ENCODE assay signal across 10 cellular contexts in the genomic region with DNA sequence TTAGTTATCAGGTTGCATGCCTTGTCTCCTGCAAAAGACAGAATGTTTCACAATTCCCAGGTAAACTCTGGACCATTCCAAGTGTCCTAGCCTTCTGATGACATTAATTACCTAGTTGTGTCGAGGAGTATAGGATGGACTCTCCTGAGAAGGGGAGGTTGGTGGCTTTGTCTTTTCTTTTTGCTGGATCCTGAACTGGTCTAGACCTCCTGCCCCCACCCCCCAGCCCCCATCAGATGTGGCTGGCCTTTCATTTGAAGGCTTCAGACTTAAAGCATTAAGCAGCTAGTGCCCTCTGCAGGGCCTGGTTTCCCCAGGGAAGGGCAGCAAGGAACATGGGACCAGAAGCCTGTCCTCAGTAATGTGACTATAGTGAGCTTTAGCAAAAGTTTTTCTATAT. TPM values are rescaled to one million over a fixed set of nuclear protein-coding genes. Genes with fewer than 3 reads are reported as not detected.
DNase-seq lines count a peak whose midpoint lies in the region; ATAC-seq and TF ChIP-seq lines count a peak whose summit lies in the region.
"Had no signal": no experiment of that assay in that cellular context is flagged by ENCODE, and none has a peak within 500 bp of the region (broad histone marks: within the 10 kb centered on the region; RNA-seq: fewer than 3 reads in every experiment).

No MANE protein-coding gene starts in this region.

- no peaks in the 10 kb centered on the region for H3K9me3 Mint-ChIP-seq in activated CD4-positive, alpha-beta T cell treated with anti-CD3 and anti-CD28 coated beads, Interleukin-2, amount 10 ng/mL, durations not matched to agents 24 days and 14 days
- H3K9me3 Mint-ChIP-seq: T-helper 1 cell treated with Interleukin-12 subunit alpha and Interleukin-12 subunit beta and Interleukin-4 antibody, amounts not matched to agents 30 μg/mL and 1 μg/mL, for 36 hours had no signal

- H3K4me3 ChIP-seq in right cardiac atrium (ENCODE audit: low read length): no peak overlapping the region
- H3K4me3 ChIP-seq in thymus (ENCODE audit: low read length): no peak overlapping the region

- no peak for DNase-seq in activated CD4-positive, alpha-beta T cell treated with anti-CD3 and anti-CD28 coated beads, Interleukin-2, amount 10 ng/mL, durations not matched to agents 24 days and 14 days
- no peak for DNase-seq in activated CD4-positive, alpha-beta T cell treated with anti-CD3 and anti-CD28 coated beads, Interleukin-2, amount 50 U/mL, for 48 hours
- no peak for DNase-seq in right cardiac atrium
- no peak for DNase-seq in erythroblast (lab: John Stamatoyannopoulos, UW)

- peaks cover 25% of the 10 kb centered on the region for H3K4me1 Mint-ChIP-seq in activated CD4-positive, alpha-beta T cell treated with anti-CD3 and anti-CD28 coated beads, Interleukin-2, amount 10 ng/mL, durations not matched to agents 24 days and 14 days

- H3K27ac Mint-ChIP-seq in activated CD4-positive, alpha-beta T cell treated with anti-CD3 and anti-CD28 coated beads, Interleukin-2, amount 10 ng/mL, durations not matched to agents 24 days and 14 days: peak overlapping the region; percentile 89

- ATAC-seq in right cardiac atrium (peak in 1 of 2 donors; percentile 5), HG02678 (IDR thresholded peaks at IDR 0.05; ENCODE audit: unreplicated experiment) (no peak), HG03520 (IDR thresholded peaks at IDR 0.05; ENCODE audit: unreplicated experiment) (no peak)

- H3K27ac ChIP-seq in VCaP (no peak overlapping the region), right cardiac atrium (ENCODE audit: low read length) (peak overlapping the region; percentile 11), thymus (ENCODE audit: low read depth) (peak overlapping the region; percentile 73)
- H3K27ac ChIP-seq: C4-2B had no signal

- H3K27me3 ChIP-seq in right cardiac atrium (ENCODE audit: control insufficient read depth, insufficient read depth): no peaks in the 10 kb centered on the region
- no peaks in the 10 kb centered on the region for H3K27me3 ChIP-seq in thymus (ENCODE audit: control insufficient read depth, insufficient read depth)

- TF ChIP-seq POLR2A in erythroblast (IDR thresholded peaks at IDR 0.05; ENCODE audit: low read length): no peak

- H3K9me3 ChIP-seq in right cardiac atrium (ENCODE audit: control insufficient read depth, low read length) (no peaks in the 10 kb centered on the region), thymus (ENCODE audit: control insufficient read depth) (no peaks in the 10 kb centered on the region)

- H3K4me1 ChIP-seq in right cardiac atrium (ENCODE audit: control insufficient read depth, insufficient read depth, low read length) (no peaks in the 10 kb centered on the region), thymus (ENCODE audit: control insufficient read depth, insufficient read depth, low read length) (peaks cover 31% of the 10 kb centered on the region)

- no peaks in the 10 kb centered on the region for H3K27me3 Mint-ChIP-seq in activated CD4-positive, alpha-beta T cell treated with anti-CD3 and anti-CD28 coated beads, Interleukin-2, amount 10 ng/mL, durations not matched to agents 24 days and 14 days

- peaks cover 31% of the 10 kb centered on the region for H3K36me3 ChIP-seq in thymus (ENCODE audit: control insufficient read depth, insufficient read depth)

- H3K36me3 Mint-ChIP-seq in activated CD4-positive, alpha-beta T cell treated with anti-CD3 and anti-CD28 coated beads, Interleukin-2, amount 10 ng/mL, durations not matched to agents 24 days and 14 days (ENCODE audit: low read depth): peaks cover 24% of the 10 kb centered on the region

- H3K4me3 Mint-ChIP-seq in activated CD4-positive, alpha-beta T cell treated with anti-CD3 and anti-CD28 coated beads, Interleukin-2, amount 10 ng/mL, durations not matched to agents 24 days and 14 days: no peak overlapping the region
- H3K4me3 Mint-ChIP-seq: T-helper 1 cell treated with Interleukin-12 subunit alpha and Interleukin-12 subunit beta and Interleukin-4 antibody, amounts not matched to agents 30 μg/mL and 1 μg/mL, for 36 hours had no signal

- intact Hi-C loops in activated CD4-positive, alpha-beta T cell treated with anti-CD3 and anti-CD28 coated beads, Interleukin-2, amount 10 ng/mL, durations not matched to agents 24 days and 14 days (cut with micrococcal nuclease): no loop called here
- intact Hi-C loops in right cardiac atrium (cut with DNase I): no loop called here

- 75% methylated on average over 1 of the region's 1 CpG for WGBS in right cardiac atrium
- WGBS in thymus: 62% methylated on average over 1 of the region's 1 CpG

- peak; percentile 32 for TF ChIP-seq CTCF in VCaP (conservative IDR thresholded peaks at IDR 0.05)

RNA-seq across cellular contexts. Expression of a gene that starts 9.7 kb away (rescaled TPM):
- total RNA-seq in activated CD4-positive, alpha-beta T cell treated with anti-CD3 and anti-CD28 coated beads, Interleukin-2, amount 10 ng/mL, durations not matched to agents 24 days and 14 days: 7.5 and 8.1 TPM in 2 replicates
- 100 to 1,000 TPM in 2 of 4 donors, 10 to 100 TPM in 2; 95.1 to 127 (median 104) TPM for total RNA-seq in right cardiac atrium
- polyA plus RNA-seq in right cardiac atrium (97.2 TPM), thymus (54.4 TPM)

RNA-seq across cellular contexts. Expression of a gene that starts 27.1 kb away (rescaled TPM):
- total RNA-seq in activated CD4-positive, alpha-beta T cell treated with anti-CD3 and anti-CD28 coated beads, Interleukin-2, amount 10 ng/mL, durations not matched to agents 24 days and 14 days: 26.5 and 26.8 TPM in 2 replicates
- total RNA-seq in right cardiac atrium: 10 to 100 TPM; 12.7 to 19.6 (median 15.2) TPM
- 9.7 TPM for polyA plus RNA-seq in right cardiac atrium
- 9.0 TPM for polyA plus RNA-seq in thymus

RNA-seq across cellular contexts. Expression of a gene that starts 33.5 kb away (rescaled TPM):
- not detected in 2 replicates for total RNA-seq in activated CD4-positive, alpha-beta T cell treated with anti-CD3 and anti-CD28 coated beads, Interleukin-2, amount 10 ng/mL, durations not matched to agents 24 days and 14 days
- 10 to 100 TPM; 21.4 to 31.0 (median 24.1) TPM for total RNA-seq in right cardiac atrium
- polyA plus RNA-seq in right cardiac atrium (27.1 TPM), thymus (8.6 TPM)

RNA-seq across cellular contexts. Expression of a gene that starts 39.3 kb away (rescaled TPM):
- not detected in 2 replicates for total RNA-seq in activated CD4-positive, alpha-beta T cell treated with anti-CD3 and anti-CD28 coated beads, Interleukin-2, amount 10 ng/mL, durations not matched to agents 24 days and 14 days
- under 1 TPM in 1 of 4 donors, not detected in 3; 0.06 TPM for total RNA-seq in right cardiac atrium
- polyA plus RNA-seq in right cardiac atrium (0.02 TPM), thymus (0.05 TPM)

Comparison
In these comparisons a context has a peak if more than half of its experiments do, and no peak if none do; other contexts are left out.
1. RNA of a gene that starts 9.7 kb away (total RNA-seq): 95.1 to 127 TPM in right cardiac atrium; 7.5 to 8.1 TPM in activated CD4-positive, alpha-beta T cell treated with anti-CD3 and anti-CD28 coated beads, Interleukin-2, amount 10 ng/mL, durations not matched to agents 24 days and 14 days; every median in the first group is over 10 times any median in the second.
2. RNA of a gene that starts 33.5 kb away (total RNA-seq): 21.4 to 31.0 TPM in right cardiac atrium; not detected in activated CD4-positive, alpha-beta T cell treated with anti-CD3 and anti-CD28 coated beads, Interleukin-2, amount 10 ng/mL, durations not matched to agents 24 days and 14 days; every median in the first group is over 10 times any median in the second.